Comparison of ENCODE assay signal across 19 cellular contexts in genomic region chr5:138441221-138441620, GRCh38. TPM values are rescaled to one million over a fixed set of nuclear protein-coding genes. Genes with fewer than 3 reads are reported as not detected.
DNase-seq lines count a peak whose midpoint lies in the region; ATAC-seq and TF ChIP-seq lines count a peak whose summit lies in the region.
"Had no signal": no experiment of that assay in that cellular context is flagged by ENCODE, and none has a peak within 500 bp of the region (broad histone marks: within the 10 kb centered on the region; RNA-seq: fewer than 3 reads in every experiment).

No MANE protein-coding gene starts in this region.

- H3K27ac Mint-ChIP-seq in chondrocyte (ENCODE audit: unreplicated experiment) = no peak overlapping the region
- no peak overlapping the region for H3K27ac Mint-ChIP-seq in nephron
- H3K27ac Mint-ChIP-seq: CD4-positive, CD25-positive, alpha-beta regulatory T cell; CD8-positive, alpha-beta memory T cell; HFFc6; IgD-negative memory B cell had no signal

- peak overlapping the region; percentile 4 for H3K9ac ChIP-seq in neuronal stem cell (ENCODE audit: low read depth, low read length, poor library complexity)
- H3K9ac ChIP-seq: GM23248 had no signal

- TF ChIP-seq POLR2A in esophagus squamous epithelium (IDR thresholded peaks at IDR 0.05) = no peak

- H3K4me3 Mint-ChIP-seq in chondrocyte (ENCODE audit: unreplicated experiment) = no peak overlapping the region
- H3K4me3 Mint-ChIP-seq in nephron = peak overlapping the region; percentile 24 to 74 (median 32)
- H3K4me3 Mint-ChIP-seq: CD4-positive, CD25-positive, alpha-beta regulatory T cell had no signal

- CTCF ChIA-PET in HEK293 (lab: Yijun Ruan, JAX) = interaction anchor here (0.7 to 1.2 kb wide), 2 partner anchors 8 to 61 kb away, joined by 3 to 4 read pairs; no protein-coding TSS in a partner anchor

- POLR2A ChIA-PET in HEK293 (lab: Yijun Ruan, JAX) = interaction anchor here (0.8 kb wide), 1 partner anchor 25 kb away, joined by 3 read pairs; no protein-coding TSS in a partner anchor

- intact Hi-C loops in esophagus squamous epithelium (cut with DNase I) = no loop called here

- H3K4ac ChIP-seq in neuronal stem cell (ENCODE audit: low read length) = no peak overlapping the region

- peaks cover 0 to 41% of the 10 kb centered on the region in 2 experiments; a peak in 2 of 3 replicates for H3K36me3 ChIP-seq in HEK293 (ENCODE audit: control insufficient read depth in 2 of 2, insufficient read depth in 1 of 2, low read length in 2 of 2)
- H3K36me3 ChIP-seq in neuronal stem cell (replicated peaks in 1 of 2; ENCODE audit: control insufficient read depth in 2 of 2, insufficient read depth in 2 of 2, low read length in 2 of 2) = peaks cover 10 to 41% of the 10 kb centered on the region in 2 donors
- peaks cover 0 to 12% (median 0%) of the 10 kb centered on the region in 3 donors for H3K36me3 ChIP-seq in esophagus squamous epithelium

- ATAC-seq in GM21529 (IDR thresholded peaks at IDR 0.05; ENCODE audit: unreplicated experiment) (no peak), HG03439 (IDR thresholded peaks at IDR 0.05; ENCODE audit: unreplicated experiment) (no peak)

- H2AFZ ChIP-seq in neuronal stem cell (ENCODE audit: low read length) = no peak overlapping the region
- H2AFZ ChIP-seq: GM23248 had no signal

- DNase-seq in chondrocyte (ENCODE audit: low spot score) (peak; percentile 52), neuronal stem cell (ENCODE audit: low spot score) (no peak), COR-L47 (lab: John Stamatoyannopoulos, UW) (no peak), esophagus squamous epithelium (lab: John Stamatoyannopoulos, UW) (no peak)
- DNase-seq: ACHN; BE2C; C1 segment of cervical spinal cord; Caco-2; CD4-positive, CD25-positive, alpha-beta regulatory T cell; CD8-positive, alpha-beta memory T cell; GM23248; HCEC 1CT; HFFc6; KBM-7 had no signal

- H2BK5ac ChIP-seq in neuronal stem cell (ENCODE audit: low read length) = no peak overlapping the region

- H3K4me1 ChIP-seq in HEK293 (ENCODE audit: control insufficient read depth, insufficient read depth, low read length) (peaks cover 8% of the 10 kb centered on the region; the same call in 1 of the 2 replicates), neuronal stem cell (ENCODE audit: control insufficient read depth in 2 of 2, insufficient read depth in 1 of 2, low read depth in 1 of 2, low read length in 2 of 2) (peaks cover 14 to 26% of the 10 kb centered on the region in 2 donors), esophagus squamous epithelium (peaks cover 9 to 22% (median 14%) of the 10 kb centered on the region in 3 donors)

- H3K14ac ChIP-seq in neuronal stem cell (ENCODE audit: low read length) = peak overlapping the region; percentile 71

- H3K79me1 ChIP-seq in neuronal stem cell (ENCODE audit: low read depth, low read length) = no peaks in the 10 kb centered on the region

- no peak overlapping the region for H2BK15ac ChIP-seq in neuronal stem cell (ENCODE audit: low read length)

- H2BK12ac ChIP-seq in neuronal stem cell (ENCODE audit: low read length) = no peak overlapping the region

- H4K91ac ChIP-seq in neuronal stem cell (ENCODE audit: low read depth, low read length, poor library complexity) = no peak overlapping the region

- H3K27me3 ChIP-seq in neuronal stem cell (ENCODE audit: control insufficient read depth in 3 of 3, insufficient read depth in 3 of 3, low read depth in 1 of 3, low read length in 3 of 3) = no peaks in the 10 kb centered on the region
- H3K27me3 ChIP-seq in esophagus squamous epithelium = no peaks in the 10 kb centered on the region
- H3K27me3 ChIP-seq: BE2C had no signal

- no peak overlapping the region for H4K8ac ChIP-seq in neuronal stem cell (ENCODE audit: low read depth, low read length)

- TF ChIP-seq CTCF in HEK293 (tag by site-specific recombination; IDR thresholded peaks at IDR 0.05) (no peak), chondrocyte (IDR thresholded peaks at IDR 0.05) (no peak), nephron (IDR thresholded peaks at IDR 0.05; ENCODE audit: unreplicated experiment in 3 of 3) (no peak), esophagus squamous epithelium (IDR thresholded peaks at IDR 0.05) (no peak)

- H3K27ac ChIP-seq in HEK293 (ENCODE audit: extremely low read depth, low read depth, low read length) (no peak overlapping the region), neuronal stem cell (replicated peaks; ENCODE audit: low read length) (no peak overlapping the region), esophagus squamous epithelium (no peak overlapping the region)
- H3K27ac ChIP-seq: GM23248 had no signal

- WGBS in neuronal stem cell (ENCODE audit: extremely low coverage in 2 of 2, insufficient read length in 2 of 2, insufficient replicate concordance in 1 of 2), 2 donors = no CpG with 5 or more reads among the region's 9 CpGs
- WGBS in esophagus squamous epithelium, 2 donors = 95% methylated on average over 8 of the region's 9 CpGs; no CpG with 5 or more reads in 1 of the 2 donors

- H3K4me2 ChIP-seq in neuronal stem cell (ENCODE audit: insufficient read depth, low read length, poor library complexity, severe bottlenecking) = no peak overlapping the region

- H3K9me3 ChIP-seq in HEK293 (ENCODE audit: control insufficient read depth, insufficient read depth, low read depth, low read length) (no peaks in the 10 kb centered on the region), neuronal stem cell (replicated peaks in 1 of 2; ENCODE audit: control insufficient read depth in 2 of 2, insufficient read depth in 1 of 2, low read depth in 1 of 2, low read length in 2 of 2) (no peaks in the 10 kb centered on the region), esophagus squamous epithelium (no peaks in the 10 kb centered on the region)
- H3K9me3 ChIP-seq: BE2C, Caco-2 had no signal

- H3K18ac ChIP-seq in neuronal stem cell (ENCODE audit: low read length) = peak overlapping the region; percentile 38

- H3K36me3 Mint-ChIP-seq in chondrocyte (ENCODE audit: low read depth) (no peaks in the 10 kb centered on the region), nephron (ENCODE audit: low read depth) (peaks cover 5% of the 10 kb centered on the region)
- H3K36me3 Mint-ChIP-seq: IgD-negative memory B cell had no signal

- H3K9me3 Mint-ChIP-seq in chondrocyte (ENCODE audit: low read depth) (no peaks in the 10 kb centered on the region), nephron (no peaks in the 10 kb centered on the region)
- H3K9me3 Mint-ChIP-seq: HFFc6, IgD-negative memory B cell had no signal

- H3K27me3 Mint-ChIP-seq in chondrocyte (ENCODE audit: low read depth) (no peaks in the 10 kb centered on the region), nephron (ENCODE audit: low read depth) (peaks cover 10% of the 10 kb centered on the region)
- H3K27me3 Mint-ChIP-seq: CD4-positive, CD25-positive, alpha-beta regulatory T cell; IgD-negative memory B cell had no signal

- H3K4me1 Mint-ChIP-seq in chondrocyte (ENCODE audit: low read depth) (peaks cover 21% of the 10 kb centered on the region), nephron (peaks cover 25% of the 10 kb centered on the region)

- H3K23ac ChIP-seq in neuronal stem cell (ENCODE audit: low read depth, low read length, poor library complexity) = peak overlapping the region; percentile 11

- H2BK120ac ChIP-seq in neuronal stem cell (ENCODE audit: low read depth, low read length) = no peak overlapping the region

- no peak overlapping the region for H2AK5ac ChIP-seq in neuronal stem cell (ENCODE audit: low read depth, low read length)

- H3K4me3 ChIP-seq in HEK293 (ENCODE audit: low read depth, low read length) (no peak overlapping the region), neuronal stem cell (ENCODE audit: low read length in 2 of 2) (no peak overlapping the region), esophagus squamous epithelium (no peak overlapping the region)
- H3K4me3 ChIP-seq: GM23248 had no signal

TF ChIP-seq in HEK293, 187 proteins besides CTCF, POLR2A, EP300 and RAD21:
- TF ChIP-seq MEIS1 (CRISPR knock-in tag; IDR thresholded peaks at IDR 0.05; ENCODE audit: borderline replicate concordance) (no peak), ZNF335 (tag by site-specific recombination; conservative IDR thresholded peaks at IDR 0.05) (peak; percentile 11; the same call in 1 of the 2 replicates)

RNA-seq across cellular contexts. Expression of gene REEP2, which starts 2.4 kb away (rescaled TPM):
- total RNA-seq in chondrocyte (30.2 to 35.1 TPM (median 34.6 TPM) in 3 replicates), esophagus squamous epithelium (1 to 10 TPM in 1 of 4 donors, under 1 TPM in 3; 0.11 to 3.8 (median 0.20) TPM)
- 65.9 TPM for polyA plus RNA-seq in neuronal stem cell (2013, experiment 1 of 2)
- 64.9 TPM for polyA plus RNA-seq in neuronal stem cell (2013, experiment 2 of 2)
- total RNA-seq: CD4-positive, CD25-positive, alpha-beta regulatory T cell had no signal
- polyA plus RNA-seq: IgD-negative memory B cell had no signal

RNA-seq across cellular contexts. Expression of gene EGR1, which starts 24.1 kb away (rescaled TPM):
- total RNA-seq in chondrocyte (47.6 to 103 TPM (median 82.5 TPM) in 3 replicates), esophagus squamous epithelium (10 to 100 TPM; 10.9 to 47.8 (median 19.5) TPM)
- 131 TPM for polyA plus RNA-seq in neuronal stem cell (2013, experiment 1 of 2)
- polyA plus RNA-seq in neuronal stem cell (2013, experiment 2 of 2) = 132 TPM
